26 cellular contexts compared by ENCODE assay signal in the genomic region with DNA sequence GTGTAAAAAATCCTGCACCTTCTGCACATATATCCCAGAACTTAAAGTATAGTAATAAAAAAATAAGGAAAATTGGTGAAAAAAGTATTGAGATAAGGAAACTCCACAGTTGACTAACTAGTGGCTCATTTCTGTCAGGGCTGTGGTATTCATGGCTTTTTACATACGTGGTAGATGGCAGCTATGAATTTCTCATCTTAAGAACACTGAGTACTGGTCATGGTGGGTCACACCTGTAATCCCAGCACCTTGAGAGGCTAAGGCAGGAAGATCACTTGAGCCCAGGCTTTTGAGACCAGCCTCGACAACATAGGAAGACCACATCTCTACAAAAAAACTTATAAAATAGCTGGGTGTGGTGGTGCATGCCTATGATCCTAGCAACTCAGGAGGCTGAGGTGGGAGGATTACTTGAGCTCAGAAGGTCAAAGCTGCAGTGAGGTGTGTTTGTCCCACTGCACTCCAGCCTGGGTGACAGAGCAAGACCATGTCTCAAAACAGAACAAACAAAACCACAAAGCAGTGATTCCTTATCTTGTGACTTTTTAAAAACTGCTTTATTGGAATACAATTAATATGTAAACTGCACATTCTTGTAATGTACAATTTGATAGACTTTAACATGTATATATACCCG.
DNase-seq lines count a peak whose midpoint lies in the region; ATAC-seq lines count a peak whose summit lies in the region.
"Had no signal": no experiment of that assay in that cellular context is flagged by ENCODE, and none has a peak within 500 bp of the region (broad histone marks: within the 10 kb centered on the region; RNA-seq: fewer than 3 reads in every experiment).

No MANE protein-coding gene starts in this region.

- peak overlapping the region; percentile 37 for H3K27ac Mint-ChIP-seq in activated T-cell treated with anti-CD3 and anti-CD28 coated beads, Interleukin-2, amount 50 U/mL, for 24 hours
- H3K27ac Mint-ChIP-seq in stimulated activated naive B cell treated with anti-CD40 and anti-IgM and Interleukin-4, amounts not matched to agents 10 μg/mL and 1 μg/mL and 100 μg/mL, for 72 hours = no peak overlapping the region
- H3K27ac Mint-ChIP-seq: activated naive CD4-positive, alpha-beta T cell treated with anti-CD3 and anti-CD28 coated beads, Interleukin-2, amount 50 U/mL, for 24 hours; dendritic cell treated with granulocyte-macrophage colony-stimulating factor and Interleukin-4, amounts not matched to agents 40 ng/mL and 50 ng/mL, for 4 days had no signal

- H3K36me3 Mint-ChIP-seq in activated T-cell treated with anti-CD3 and anti-CD28 coated beads, Interleukin-2, amount 50 U/mL, for 24 hours (ENCODE audit: low read depth) = peaks cover 12% of the 10 kb centered on the region
- H3K36me3 Mint-ChIP-seq in stimulated activated naive B cell treated with anti-CD40 and anti-IgM and Interleukin-4, amounts not matched to agents 10 μg/mL and 1 μg/mL and 100 μg/mL, for 72 hours = peaks cover 9 to 16% of the 10 kb centered on the region in 2 donors

- ATAC-seq in GM21447 (IDR thresholded peaks at IDR 0.05; ENCODE audit: unreplicated experiment) = peak; percentile 39
- peak; percentile 46 for ATAC-seq in HG03280 (IDR thresholded peaks at IDR 0.05; ENCODE audit: unreplicated experiment)
- peak; percentile 41 to 66 for ATAC-seq in stimulated activated naive B cell treated with anti-CD40 and anti-IgM and Interleukin-4, amounts not matched to agents 10 μg/mL and 1 μg/mL and 100 μg/mL, for 72 hours (replicated peaks)
- no peak for ATAC-seq in HG03139 (IDR thresholded peaks at IDR 0.05; ENCODE audit: unreplicated experiment)
- ATAC-seq: left colon, PC-3 had no signal

- H3K4me3 Mint-ChIP-seq in activated T-cell treated with anti-CD3 and anti-CD28 coated beads, Interleukin-2, amount 50 U/mL, for 24 hours = no peak overlapping the region
- H3K4me3 Mint-ChIP-seq in stimulated activated naive B cell treated with anti-CD40 and anti-IgM and Interleukin-4, amounts not matched to agents 10 μg/mL and 1 μg/mL and 100 μg/mL, for 72 hours = no peak overlapping the region
- H3K4me3 Mint-ChIP-seq: activated naive CD4-positive, alpha-beta T cell treated with anti-CD3 and anti-CD28 coated beads, Interleukin-2, amount 50 U/mL, for 24 hours; dendritic cell treated with granulocyte-macrophage colony-stimulating factor and Interleukin-4, amounts not matched to agents 40 ng/mL and 50 ng/mL, for 4 days had no signal

- H3K4me1 Mint-ChIP-seq in activated T-cell treated with anti-CD3 and anti-CD28 coated beads, Interleukin-2, amount 50 U/mL, for 24 hours (ENCODE audit: low read depth) = peaks cover 54% of the 10 kb centered on the region
- H3K4me1 Mint-ChIP-seq in stimulated activated naive B cell treated with anti-CD40 and anti-IgM and Interleukin-4, amounts not matched to agents 10 μg/mL and 1 μg/mL and 100 μg/mL, for 72 hours = peaks cover 12 to 38% of the 10 kb centered on the region in 2 donors

- H3K9me3 Mint-ChIP-seq in activated T-cell treated with anti-CD3 and anti-CD28 coated beads, Interleukin-2, amount 50 U/mL, for 24 hours = peaks cover 22% of the 10 kb centered on the region
- H3K9me3 Mint-ChIP-seq in stimulated activated naive B cell treated with anti-CD40 and anti-IgM and Interleukin-4, amounts not matched to agents 10 μg/mL and 1 μg/mL and 100 μg/mL, for 72 hours = peaks cover 11 to 18% of the 10 kb centered on the region in 2 donors

- no peak for DNase-seq in activated T-cell treated with anti-CD3 and anti-CD28 coated beads, Interleukin-2, amount 50 U/mL, for 24 hours
- DNase-seq in activated T-cell treated with anti-CD3 and anti-CD28 coated beads, Interleukin-2, amount 50 U/mL, for 1 hour = no peak
- DNase-seq in stimulated activated naive B cell treated with anti-CD40 and anti-IgM and Interleukin-4, amounts not matched to agents 10 μg/mL and 1 μg/mL and 100 μg/mL, for 72 hours = no peak
- DNase-seq in GOT3 (lab: John Stamatoyannopoulos, UW) (no peak), NCI-H2196 (lab: John Stamatoyannopoulos, UW; ENCODE audit: unreplicated experiment) (no peak)
- DNase-seq: activated CD4-positive, alpha-beta T cell treated with anti-CD3 and anti-CD28 coated beads, Interleukin-2, amount 50 U/mL, for 48 hours; caudate nucleus; COR-L47; esophagus squamous epithelium; GF-D8; left colon; mesenchymal stem cell; MG63; NCI-H1436 treated with DMSO at 0.1 percent for 48 hours; NCI-H2107; NCI-H446 treated with DMSO at 0.1 percent for 48 hours; occipital lobe; PC-3; SHP77; small intestine; stimulated activated CD4-positive, alpha-beta T cell treated with anti-CD3 and anti-CD28 coated beads, Interleukin-1b, Interleukin-23, amount 100 ng/mL, for 48 hours had no signal

- H3K27me3 Mint-ChIP-seq in activated T-cell treated with anti-CD3 and anti-CD28 coated beads, Interleukin-2, amount 50 U/mL, for 24 hours = no peaks in the 10 kb centered on the region
- no peaks in the 10 kb centered on the region for H3K27me3 Mint-ChIP-seq in stimulated activated naive B cell treated with anti-CD40 and anti-IgM and Interleukin-4, amounts not matched to agents 10 μg/mL and 1 μg/mL and 100 μg/mL, for 72 hours
- H3K27me3 Mint-ChIP-seq: activated naive CD4-positive, alpha-beta T cell treated with anti-CD3 and anti-CD28 coated beads, Interleukin-2, amount 50 U/mL, for 24 hours; dendritic cell treated with granulocyte-macrophage colony-stimulating factor and Interleukin-4, amounts not matched to agents 40 ng/mL and 50 ng/mL, for 4 days had no signal
